ENCODE assay signal across 22 cellular contexts in the genomic region with DNA sequence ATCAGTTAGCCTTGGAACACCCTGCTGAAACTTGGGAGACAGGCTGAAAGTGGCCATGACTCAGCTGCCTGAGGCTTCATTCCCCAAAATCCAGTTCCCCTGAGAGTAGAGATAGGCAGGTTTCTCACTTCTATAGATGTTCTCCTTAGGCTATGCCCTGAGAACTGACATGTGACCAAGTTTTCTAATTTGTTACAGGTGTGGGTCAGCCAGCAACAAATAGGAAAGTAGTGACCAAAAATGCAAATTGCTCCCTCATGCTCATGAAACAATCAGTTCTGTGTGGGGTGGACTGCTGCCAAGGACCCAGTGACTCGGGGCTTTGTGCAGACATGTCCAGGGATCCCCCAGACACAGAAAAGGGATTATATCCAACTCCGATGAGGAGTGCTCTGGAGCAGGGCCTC. TPM values are rescaled to one million over a fixed set of nuclear protein-coding genes. Genes with fewer than 3 reads are reported as not detected.
DNase-seq lines count a peak whose midpoint lies in the region; ATAC-seq lines count a peak whose summit lies in the region.
"Had no signal": no experiment of that assay in that cellular context is flagged by ENCODE, and none has a peak within 500 bp of the region (broad histone marks: within the 10 kb centered on the region; RNA-seq: fewer than 3 reads in every experiment).

No MANE protein-coding gene starts in this region.

- peak overlapping the region; percentile 88 for H3K27ac ChIP-seq in caudate nucleus (ENCODE audit: low read depth, low read length)
- peak overlapping the region; percentile 92 for H3K27ac ChIP-seq in substantia nigra (ENCODE audit: low read depth, low read length, poor library complexity, severe bottlenecking)
- H3K27ac ChIP-seq: adrenal gland, esophagus squamous epithelium, right lobe of liver, thoracic aorta had no signal

- no peak overlapping the region for H3K4me3 Mint-ChIP-seq in activated T-cell treated with anti-CD3 and anti-CD28 coated beads, Interleukin-2, amount 50 U/mL, for 4 hours
- H3K4me3 Mint-ChIP-seq: activated CD4-positive, alpha-beta memory T cell treated with anti-CD3 and anti-CD28 coated beads, Interleukin-2, amount 10 ng/mL, durations not matched to agents 7 days and 5 days; activated T-helper 1 cell treated with anti-CD3 and anti-CD28 coated beads, Interleukin-12 subunit alpha, Interleukin-12 subunit beta, Interleukin-2, Interleukin-4 antibody, amounts not matched to agents 30 ng/mL and 10 ng/mL and 1 ng/mL, durations not matched to agents 14 hours and 24 hours and 36 hours; CD4-positive, CD25-positive, alpha-beta regulatory T cell; GM23338; memory B cell had no signal

- peaks cover 8% of the 10 kb centered on the region for H3K9me3 Mint-ChIP-seq in activated T-cell treated with anti-CD3 and anti-CD28 coated beads, Interleukin-2, amount 50 U/mL, for 4 hours

- H3K27me3 Mint-ChIP-seq in activated T-cell treated with anti-CD3 and anti-CD28 coated beads, Interleukin-2, amount 50 U/mL, for 4 hours (ENCODE audit: low read depth): no peaks in the 10 kb centered on the region

- peaks cover 14% of the 10 kb centered on the region for H3K4me1 Mint-ChIP-seq in activated T-cell treated with anti-CD3 and anti-CD28 coated beads, Interleukin-2, amount 50 U/mL, for 4 hours (ENCODE audit: low read depth)
- H3K4me1 Mint-ChIP-seq: GM23338, memory B cell had no signal

- ATAC-seq in activated T-cell treated with anti-CD3 and anti-CD28 coated beads, Interleukin-2, amount 50 U/mL, for 4 hours: no peak
- ATAC-seq in GM18870 (IDR thresholded peaks at IDR 0.05; ENCODE audit: unreplicated experiment): no peak
- ATAC-seq: GM23338, right lobe of liver had no signal

- intact Hi-C loops in head of caudate nucleus (cut with DNase I): no loop called here

- peaks cover 3% of the 10 kb centered on the region for H3K36me3 Mint-ChIP-seq in activated T-cell treated with anti-CD3 and anti-CD28 coated beads, Interleukin-2, amount 50 U/mL, for 4 hours (ENCODE audit: insufficient read depth)

- peak; percentile 35 for DNase-seq in M059J (ENCODE audit: low read depth)
- DNase-seq in caudate nucleus (lab: John Stamatoyannopoulos, UW): peak in 56 of 61 donors; percentile 10 to 89 (median 72)
- peak; percentile 55 to 95 (median 86) for DNase-seq in head of caudate nucleus
- DNase-seq in substantia nigra (lab: John Stamatoyannopoulos, UW): peak in 47 of 49 donors; percentile 18 to 91 (median 74)
- no peak for DNase-seq in NCI-H1694 treated with DMSO at 0.1 percent for 48 hours (lab: John Stamatoyannopoulos, UW)
- no peak for DNase-seq in activated T-cell treated with anti-CD3 and anti-CD28 coated beads, Interleukin-2, amount 50 U/mL, for 4 hours
- DNase-seq in AML-193 (lab: John Stamatoyannopoulos, UW): no peak
- DNase-seq: activated CD4-positive, alpha-beta memory T cell treated with anti-CD3 and anti-CD28 coated beads, Interleukin-2, amount 10 ng/mL, durations not matched to agents 7 days and 5 days; adrenal gland; CD4-positive, CD25-positive, alpha-beta regulatory T cell; cortex of kidney; DMS53; esophagus squamous epithelium; NCI-H187; NCI-H526 treated with DMSO at 0.1 percent for 48 hours; right lobe of liver; stimulated activated CD4-positive, alpha-beta T cell treated with anti-CD3 and anti-CD28 coated beads, Interleukin-1b, Interleukin-23, amount 100 ng/mL, for 48 hours had no signal

RNA-seq across cellular contexts. Expression of gene CCDC15, which starts 7.3 kb away (rescaled TPM):
- total RNA-seq in M059J (2014; rRNA removed; shearing (Covaris generic)): 6.1 and 7.6 TPM in 2 replicates
- 1 to 10 TPM; 1.4 to 1.6 (median 1.4) TPM for total RNA-seq in activated T-cell treated with anti-CD3 and anti-CD28 coated beads, Interleukin-2, amount 50 U/mL, for 4 hours

RNA-seq across cellular contexts. Expression of gene HEPACAM, which starts 10.9 kb away (rescaled TPM):
- not detected in 2 replicates for total RNA-seq in M059J (2014; rRNA removed; shearing (Covaris generic))
- total RNA-seq in activated T-cell treated with anti-CD3 and anti-CD28 coated beads, Interleukin-2, amount 50 U/mL, for 4 hours: not detected
- total RNA-seq: activated CD4-positive, alpha-beta memory T cell treated with anti-CD3 and anti-CD28 coated beads, Interleukin-2, amount 10 ng/mL, durations not matched to agents 7 days and 5 days; activated T-helper 1 cell treated with anti-CD3 and anti-CD28 coated beads, Interleukin-12 subunit alpha, Interleukin-12 subunit beta, Interleukin-2, Interleukin-4 antibody, amounts not matched to agents 30 ng/mL and 10 ng/mL and 1 ng/mL, durations not matched to agents 14 hours and 24 hours and 36 hours; CD4-positive, CD25-positive, alpha-beta regulatory T cell; esophagus squamous epithelium had no signal

RNA-seq across cellular contexts. Expression of gene HEPN1, which starts 27.7 kb away (rescaled TPM):
- total RNA-seq in M059J (2014; rRNA removed; shearing (Covaris generic)): not detected in 2 replicates
- total RNA-seq in activated T-cell treated with anti-CD3 and anti-CD28 coated beads, Interleukin-2, amount 50 U/mL, for 4 hours: not detected
- total RNA-seq: activated CD4-positive, alpha-beta memory T cell treated with anti-CD3 and anti-CD28 coated beads, Interleukin-2, amount 10 ng/mL, durations not matched to agents 7 days and 5 days; activated T-helper 1 cell treated with anti-CD3 and anti-CD28 coated beads, Interleukin-12 subunit alpha, Interleukin-12 subunit beta, Interleukin-2, Interleukin-4 antibody, amounts not matched to agents 30 ng/mL and 10 ng/mL and 1 ng/mL, durations not matched to agents 14 hours and 24 hours and 36 hours; CD4-positive, CD25-positive, alpha-beta regulatory T cell; esophagus squamous epithelium; GM23338 had no signal

RNA-seq across cellular contexts. Expression of gene ROBO4, which starts 49.1 kb away (rescaled TPM):
- 0.20 and 0.99 TPM in 2 replicates for total RNA-seq in M059J (2014; rRNA removed; shearing (Covaris generic))
- total RNA-seq in activated T-cell treated with anti-CD3 and anti-CD28 coated beads, Interleukin-2, amount 50 U/mL, for 4 hours: not detected
- total RNA-seq: activated CD4-positive, alpha-beta memory T cell treated with anti-CD3 and anti-CD28 coated beads, Interleukin-2, amount 10 ng/mL, durations not matched to agents 7 days and 5 days; activated T-helper 1 cell treated with anti-CD3 and anti-CD28 coated beads, Interleukin-12 subunit alpha, Interleukin-12 subunit beta, Interleukin-2, Interleukin-4 antibody, amounts not matched to agents 30 ng/mL and 10 ng/mL and 1 ng/mL, durations not matched to agents 14 hours and 24 hours and 36 hours; GM23338 had no signal

Comparison
In these comparisons a context has a peak if more than half of its experiments do, and no peak if none do; other contexts are left out.
1. DNase-seq: peak in M059J (single experiment), caudate nucleus (56 of 61), head of caudate nucleus (42 of 42) and substantia nigra (47 of 49); none in NCI-H1694 treated with DMSO at 0.1 percent for 48 hours (single experiment), activated T-cell treated with anti-CD3 and anti-CD28 coated beads, Interleukin-2, amount 50 U/mL, for 4 hours (single experiment) and AML-193 (0 of 2).